ENCODE assay signal across 8 cellular contexts in genomic region chr12:32115404-32116104, GRCh38. TPM values are rescaled to one million over a fixed set of nuclear protein-coding genes. Genes with fewer than 3 reads are reported as not detected.
DNase-seq lines count a peak whose midpoint lies in the region; ATAC-seq and TF ChIP-seq lines count a peak whose summit lies in the region.

No MANE protein-coding gene starts in this region.

- H3K4me1 Mint-ChIP-seq in WTC11 = peaks cover 63% of the 10 kb centered on the region
- peaks cover 17% of the 10 kb centered on the region for H3K4me1 Mint-ChIP-seq in activated CD8-positive, alpha-beta memory T cell treated with anti-CD3 and anti-CD28 coated beads, Interleukin-2, amount 10 ng/mL, durations not matched to agents 7 days and 5 days

- H3K9me3 ChIP-seq in BE2C (no peaks in the 10 kb centered on the region), HUES6 (ENCODE audit: control insufficient read depth, insufficient read depth, low read depth, low read length) (no peaks in the 10 kb centered on the region), thyroid gland (no peaks in the 10 kb centered on the region)

- ATAC-seq in WTC11 = peak; percentile 19; the same call in 1 of the 2 replicates
- peak; percentile 96 for ATAC-seq in left ventricle myocardium superior
- ATAC-seq in HG02973 (IDR thresholded peaks at IDR 0.05; ENCODE audit: unreplicated experiment) = no peak
- ATAC-seq in GM19395 (IDR thresholded peaks at IDR 0.05; ENCODE audit: unreplicated experiment) = no peak
- ATAC-seq in activated CD8-positive, alpha-beta memory T cell treated with anti-CD3 and anti-CD28 coated beads, Interleukin-2, amount 10 ng/mL, durations not matched to agents 7 days and 5 days = no peak

- 0 out of 2 replicates have a peak overlapping the region, but pooled peaks have one; percentile 35 for H3K27ac ChIP-seq in HUES6 (ENCODE audit: low read depth, low read length)
- H3K27ac ChIP-seq in thyroid gland = peak overlapping the region in 1 of 3 donors; percentile 24

- peak overlapping the region; percentile 75 for H3K27ac Mint-ChIP-seq in WTC11
- no peak overlapping the region for H3K27ac Mint-ChIP-seq in activated CD8-positive, alpha-beta memory T cell treated with anti-CD3 and anti-CD28 coated beads, Interleukin-2, amount 10 ng/mL, durations not matched to agents 7 days and 5 days

- peaks cover 7% of the 10 kb centered on the region for H3K36me3 Mint-ChIP-seq in WTC11
- peaks cover 9% of the 10 kb centered on the region for H3K36me3 Mint-ChIP-seq in activated CD8-positive, alpha-beta memory T cell treated with anti-CD3 and anti-CD28 coated beads, Interleukin-2, amount 10 ng/mL, durations not matched to agents 7 days and 5 days

- peak; percentile 62 for DNase-seq in BE2C
- DNase-seq in WTC11 (ENCODE audit: low spot score) = no peak
- DNase-seq in left ventricle myocardium superior = peak; percentile 68
- DNase-seq in thyroid gland = peak; percentile 81 to 91
- no peak for DNase-seq in activated CD8-positive, alpha-beta memory T cell treated with anti-CD3 and anti-CD28 coated beads, Interleukin-2, amount 10 ng/mL, durations not matched to agents 7 days and 5 days

- H3K4me3 Mint-ChIP-seq in WTC11 = no peak overlapping the region
- H3K4me3 Mint-ChIP-seq in activated CD8-positive, alpha-beta memory T cell treated with anti-CD3 and anti-CD28 coated beads, Interleukin-2, amount 10 ng/mL, durations not matched to agents 7 days and 5 days = no peak overlapping the region

- intact Hi-C loops in left ventricle myocardium superior (cut with micrococcal nuclease) (no loop called here), thyroid gland (cut with DNase I) (loop anchor here (2.0 kb wide), 1 partner anchor 17 kb away; no protein-coding TSS in a partner anchor)

- no peaks in the 10 kb centered on the region for H3K27me3 Mint-ChIP-seq in WTC11 (ENCODE audit: low read depth)
- no peaks in the 10 kb centered on the region for H3K27me3 Mint-ChIP-seq in activated CD8-positive, alpha-beta memory T cell treated with anti-CD3 and anti-CD28 coated beads, Interleukin-2, amount 10 ng/mL, durations not matched to agents 7 days and 5 days

- H3K9ac ChIP-seq in HUES6 (ENCODE audit: low read length) = no peak overlapping the region

- H3K27me3 ChIP-seq in BE2C (no peaks in the 10 kb centered on the region), HUES6 (ENCODE audit: control insufficient read depth, insufficient read depth, low read length) (no peaks in the 10 kb centered on the region), thyroid gland (no peaks in the 10 kb centered on the region)

- POLR2A ChIA-PET in WTC11 (lab: Charles Lee) = no interaction called here

- TF ChIP-seq CTCF in BE2C (IDR thresholded peaks at IDR 0.05; ENCODE audit: low read depth, low read length) (no peak), WTC11 (IDR thresholded peaks at IDR 0.05) (no peak), thyroid gland (IDR thresholded peaks at IDR 0.05) (no peak)

- WGBS in thyroid gland, 2 donors = 26 to 28% methylated on average over 6 of the region's 6 CpGs

- no peak for TF ChIP-seq POLR2A in thyroid gland (IDR thresholded peaks at IDR 0.05)

- H3K4me3 ChIP-seq in BE2C (ENCODE audit: low read depth, low read length) = no peak overlapping the region
- H3K4me3 ChIP-seq in HUES6 (ENCODE audit: low read depth, low read length) = no peak overlapping the region
- no peak overlapping the region for H3K4me3 ChIP-seq in thyroid gland (replicated peaks in 1 of 3)

- H3K9me3 Mint-ChIP-seq in WTC11 = no peaks in the 10 kb centered on the region
- H3K9me3 Mint-ChIP-seq in activated CD8-positive, alpha-beta memory T cell treated with anti-CD3 and anti-CD28 coated beads, Interleukin-2, amount 10 ng/mL, durations not matched to agents 7 days and 5 days (ENCODE audit: low read depth) = no peaks in the 10 kb centered on the region

- H3K4me1 ChIP-seq in BE2C = peaks cover 21% of the 10 kb centered on the region
- peaks cover 52% of the 10 kb centered on the region for H3K4me1 ChIP-seq in HUES6 (ENCODE audit: control insufficient read depth, insufficient read depth, low read length)
- peaks cover 10 to 11% of the 10 kb centered on the region in 2 donors for H3K4me1 ChIP-seq in thyroid gland

- CTCF ChIA-PET in WTC11 (lab: Charles Lee) = no interaction called here
- CTCF ChIA-PET in activated CD8-positive, alpha-beta memory T cell treated with anti-CD3 and anti-CD28 coated beads, Interleukin-2, amount 10 ng/mL, durations not matched to agents 7 days and 5 days (lab: Charles Lee) = interaction anchor here (0.6 to 1.5 kb wide), 3 partner anchors 9 to 578 kb away, joined by 3 to 6 read pairs (median 3); partner anchors contain the start of gene BICD1

- H3K36me3 ChIP-seq in BE2C (peaks cover 33% of the 10 kb centered on the region), HUES6 (ENCODE audit: control insufficient read depth, insufficient read depth, low read length) (peaks cover 14% of the 10 kb centered on the region; the same call in 1 of the 2 replicates), thyroid gland (no peaks in the 10 kb centered on the region)

TF ChIP-seq in WTC11, 78 proteins besides CTCF, POLR2A, EP300 and RAD21:
- TF ChIP-seq STAT6 (CRISPR knock-in tag; conservative IDR thresholded peaks at IDR 0.05; ENCODE audit: low read depth) = no peak
- TF ChIP-seq ATF6 (CRISPR knock-in tag; IDR thresholded peaks at IDR 0.05) = no peak
- no peak for TF ChIP-seq TEAD4 (CRISPR knock-in tag; IDR thresholded peaks at IDR 0.05)
- TF ChIP-seq RORB (CRISPR knock-in tag; IDR thresholded peaks at IDR 0.05) = no peak
- no peak for TF ChIP-seq ZNF423 (CRISPR knock-in tag; IDR thresholded peaks at IDR 0.05)
- no peak for TF ChIP-seq IRF1 (CRISPR knock-in tag; IDR thresholded peaks at IDR 0.05)

RNA-seq across cellular contexts. Expression of gene BICD1, which starts 8.9 kb away (rescaled TPM):
- polyA plus RNA-seq in BE2C (2012; ENCODE audit: insufficient read depth, insufficient read length, low read depth) = 63.6 TPM
- total RNA-seq in WTC11 (2021) = 56.7 to 69.4 TPM (median 58.4 TPM) in 3 replicates
- 4.5 TPM for total RNA-seq in left ventricle myocardium superior
- total RNA-seq in thyroid gland = 10 to 100 TPM; 16.7 to 33.7 (median 24.7) TPM
- total RNA-seq in activated CD8-positive, alpha-beta memory T cell treated with anti-CD3 and anti-CD28 coated beads, Interleukin-2, amount 10 ng/mL, durations not matched to agents 7 days and 5 days = 10 to 100 TPM; 20.0 to 22.6 TPM

Comparison
In these comparisons a context has a peak if more than half of its experiments do, and no peak if none do; other contexts are left out.
1. DNase-seq: peak in BE2C (single experiment), left ventricle myocardium superior (single experiment) and thyroid gland (2 of 2); none in WTC11 (single experiment) and activated CD8-positive, alpha-beta memory T cell treated with anti-CD3 and anti-CD28 coated beads, Interleukin-2, amount 10 ng/mL, durations not matched to agents 7 days and 5 days (single experiment).
2. ATAC-seq: peak in WTC11 (single experiment) and left ventricle myocardium superior (single experiment); none in HG02973 (single experiment), GM19395 (single experiment) and activated CD8-positive, alpha-beta memory T cell treated with anti-CD3 and anti-CD28 coated beads, Interleukin-2, amount 10 ng/mL, durations not matched to agents 7 days and 5 days (single experiment).